Comparison of ENCODE assay signal across 8 cellular contexts in genomic region chr12:113333877-113334785, GRCh38. TPM values are rescaled to one million over a fixed set of nuclear protein-coding genes. Genes with fewer than 3 reads are reported as not detected.
DNase-seq lines count a peak whose midpoint lies in the region; ATAC-seq, FAIRE-seq and TF ChIP-seq lines count a peak whose summit lies in the region.

No MANE protein-coding gene starts in this region.

- peaks cover 11% of the 10 kb centered on the region for H3K27me3 ChIP-seq in cardiac muscle cell
- no peaks in the 10 kb centered on the region for H3K27me3 ChIP-seq in rectal smooth muscle tissue (ENCODE audit: control insufficient read depth, insufficient read depth, low read length)

- no peaks in the 10 kb centered on the region for H3K9me3 ChIP-seq in cardiac muscle cell (ENCODE audit: low read depth)

- peak overlapping the region; percentile 50 for H3K9ac ChIP-seq in rectal smooth muscle tissue (ENCODE audit: low read length)

- peaks cover 29% of the 10 kb centered on the region for H3K4me1 Mint-ChIP-seq in activated CD4-positive, alpha-beta memory T cell treated with anti-CD3 and anti-CD28 coated beads for 36 hours (ENCODE audit: low read depth)

- DNase-seq in activated CD4-positive, alpha-beta memory T cell treated with anti-CD3 and anti-CD28 coated beads for 36 hours, result peak; percentile 17
- DNase-seq in cardiac muscle cell (ENCODE audit: low read depth in 1 of 2, low spot score in 1 of 2) (no peak), HuH-7.5 (ENCODE audit: low spot score) (no peak), RCC 7860 (ENCODE audit: low spot score) (no peak)

- peak overlapping the region; percentile 97 for H3K4me3 Mint-ChIP-seq in activated CD4-positive, alpha-beta memory T cell treated with anti-CD3 and anti-CD28 coated beads for 36 hours

- H3K36me3 ChIP-seq in cardiac muscle cell (no peaks in the 10 kb centered on the region), rectal smooth muscle tissue (ENCODE audit: control insufficient read depth, insufficient read depth, low read length) (peaks cover 3% of the 10 kb centered on the region)

- peak; percentile 22 for ATAC-seq in GM19455 (IDR thresholded peaks at IDR 0.05; ENCODE audit: unreplicated experiment)
- peak; percentile 22 for ATAC-seq in HG03342 (IDR thresholded peaks at IDR 0.05; ENCODE audit: unreplicated experiment)
- ATAC-seq in HG03432 (IDR thresholded peaks at IDR 0.05; ENCODE audit: unreplicated experiment), result no peak

- H3K9me3 Mint-ChIP-seq in activated CD4-positive, alpha-beta memory T cell treated with anti-CD3 and anti-CD28 coated beads for 36 hours, result no peaks in the 10 kb centered on the region

- H3K27ac Mint-ChIP-seq in activated CD4-positive, alpha-beta memory T cell treated with anti-CD3 and anti-CD28 coated beads for 36 hours, result peak overlapping the region; percentile 75

- H3K27ac ChIP-seq in cardiac muscle cell (no peak overlapping the region), rectal smooth muscle tissue (ENCODE audit: low read depth, low read length) (peak overlapping the region; percentile 47)

- peaks cover 17% of the 10 kb centered on the region for H3K36me3 Mint-ChIP-seq in activated CD4-positive, alpha-beta memory T cell treated with anti-CD3 and anti-CD28 coated beads for 36 hours

- CTCF ChIA-PET in activated CD4-positive, alpha-beta memory T cell treated with anti-CD3 and anti-CD28 coated beads for 36 hours (lab: Charles Lee), result interaction anchor here (1.1 to 1.2 kb wide), 3 partner anchors 29 to 91 kb away, joined by 3 to 6 read pairs (median 4); no protein-coding TSS in a partner anchor

- FAIRE-seq in RCC 7860 (lab: Jason Lieb, UNC), result no peak

- H3K4me3 ChIP-seq in cardiac muscle cell, result peak overlapping the region; percentile 39
- H3K4me3 ChIP-seq in rectal smooth muscle tissue (ENCODE audit: low read length), result peak overlapping the region; percentile 85

- TF ChIP-seq CTCF in cardiac muscle cell (IDR thresholded peaks at IDR 0.05; ENCODE audit: low read depth, low read length), result no peak

- POLR2A ChIA-PET in activated CD4-positive, alpha-beta memory T cell treated with anti-CD3 and anti-CD28 coated beads for 36 hours (lab: Charles Lee), result interaction anchor here (1.0 to 2.1 kb wide), 6 partner anchors 23 to 356 kb away, joined by 3 to 7 read pairs (median 4); partner anchors contain the start of genes OAS2 and PLBD2

- intact Hi-C loops in activated CD4-positive, alpha-beta memory T cell treated with anti-CD3 and anti-CD28 coated beads for 36 hours (cut with micrococcal nuclease), result loop anchor here (10.0 kb wide), 1 partner anchor 149 kb away; the partner anchor contains the start of genes DDX54 and RITA1

- H3K4me1 ChIP-seq in cardiac muscle cell (ENCODE audit: low read depth) (no peaks in the 10 kb centered on the region), rectal smooth muscle tissue (ENCODE audit: control insufficient read depth, insufficient read depth, low read length) (no peaks in the 10 kb centered on the region)

- no peaks in the 10 kb centered on the region for H3K27me3 Mint-ChIP-seq in activated CD4-positive, alpha-beta memory T cell treated with anti-CD3 and anti-CD28 coated beads for 36 hours

RNA-seq across cellular contexts. Expression of gene SLC8B1, which starts 0.8 kb away (rescaled TPM):
- total RNA-seq in activated CD4-positive, alpha-beta memory T cell treated with anti-CD3 and anti-CD28 coated beads for 36 hours, result 10 to 100 TPM; 21.5 to 22.0 TPM
- total RNA-seq in cardiac muscle cell, result 2.5 and 5.8 TPM in 2 replicates
- polyA plus RNA-seq in cardiac muscle cell, result 4.0 and 4.3 TPM in 2 replicates

RNA-seq across cellular contexts. Expression of gene PLBD2, which starts 24.3 kb away (rescaled TPM):
- 10 to 100 TPM; 18.3 to 18.8 TPM for total RNA-seq in activated CD4-positive, alpha-beta memory T cell treated with anti-CD3 and anti-CD28 coated beads for 36 hours
- total RNA-seq in cardiac muscle cell, result 11.7 and 14.3 TPM in 2 replicates
- polyA plus RNA-seq in cardiac muscle cell, result 13.6 and 17.3 TPM in 2 replicates
